28 cellular contexts compared by ENCODE assay signal in genomic region chr16:78465730-78466129, GRCh38.
"Had no signal": no experiment of that assay in that cellular context is flagged by ENCODE, and none has a peak within 500 bp of the region (broad histone marks: within the 10 kb centered on the region; RNA-seq: fewer than 3 reads in every experiment).

No MANE protein-coding gene starts in this region.

- H3K9me3 ChIP-seq: ovary, psoas muscle, suprapubic skin, testis, tibial artery, transverse colon, upper lobe of right lung, uterus had no signal

- H3K4me2 ChIP-seq: neural progenitor cell, smooth muscle cell had no signal

- H3K9ac ChIP-seq: neural progenitor cell, parathyroid adenoma had no signal

- H2AFZ ChIP-seq: neural progenitor cell, parathyroid adenoma had no signal

- H3K27me3 ChIP-seq: neural progenitor cell, ovary, spleen, suprapubic skin, testis, tibial artery, transverse colon, upper lobe of right lung, uterus had no signal

- ATAC-seq: natural killer cell; psoas muscle; right cardiac atrium; sciatic nerve; stimulated activated memory B cell treated with anti-CD40 and anti-IgM and Interleukin-4, amounts not matched to agents 10 μg/mL and 1 μg/mL and 100 μg/mL, for 72 hours; stimulated activated naive CD8-positive, alpha-beta T cell treated with anti-CD3 and anti-CD28 coated beads, Interleukin-15, amount 100 ng/mL, for 72 hours; stimulated activated naive CD8-positive, alpha-beta T cell treated with anti-CD3 and anti-CD28 coated beads, Interleukin-15, Interleukin-2, amounts not matched to agents 100 U/mL and 50 U/mL, for 24 hours; upper lobe of right lung had no signal

- DNase-seq: natural killer cell; occipital lobe; ovary; posterior cingulate gyrus; psoas muscle; right cardiac atrium; spleen; stimulated activated CD4-positive, alpha-beta T cell treated with anti-CD3 and anti-CD28 coated beads, Interleukin-12 subunit alpha, Interleukin-12 subunit beta, amount 100 ng/mL, for 4 hours; stimulated activated CD4-positive, alpha-beta T cell treated with anti-CD3 and anti-CD28 coated beads, Interleukin-1b, Interleukin-23, amount 100 ng/mL, for 48 hours; stimulated activated CD4-positive, alpha-beta T cell treated with anti-CD3 and anti-CD28 coated beads, Interleukin-4, amount 100 ng/mL, for 1 hour; stimulated activated CD4-positive, alpha-beta T cell treated with anti-CD3 and anti-CD28 coated beads, Interleukin-4, amount 100 ng/mL, for 4 hours; stimulated activated CD8-positive, alpha-beta memory T cell treated with anti-CD3 and anti-CD28 coated beads, Interleukin-4, amount 100 ng/mL, for 48 hours; stimulated activated naive CD4-positive, alpha-beta T cell; stimulated activated naive CD8-positive, alpha-beta T cell treated with anti-CD3 and anti-CD28 coated beads, Interleukin-15, amount 100 ng/mL, for 72 hours; stimulated activated naive CD8-positive, alpha-beta T cell treated with anti-CD3 and anti-CD28 coated beads, Interleukin-15, Interleukin-2, amounts not matched to agents 100 U/mL and 50 U/mL, for 24 hours; substantia nigra; testis; tibial artery; transverse colon; upper lobe of right lung; uterus had no signal

- H3K4me1 ChIP-seq: parathyroid adenoma, psoas muscle, spleen, testis, upper lobe of right lung, uterus had no signal

- H3K36me3 ChIP-seq: neural progenitor cell, ovary, spleen, suprapubic skin, tibial artery, upper lobe of right lung, uterus had no signal

- H3K27ac ChIP-seq: neural progenitor cell, ovary, parathyroid adenoma, psoas muscle, skin epidermis, spleen, suprapubic skin, testis, tibial artery, transverse colon, upper lobe of right lung, uterus had no signal

- H3K79me2 ChIP-seq: parathyroid adenoma had no signal

- H3K4me3 ChIP-seq: neural progenitor cell, ovary, psoas muscle, skin epidermis, smooth muscle cell, spleen, suprapubic skin, testis, tibial artery, transverse colon, upper lobe of right lung, uterus had no signal
